In genomic region chr1:7437608-7438395, GRCh38 we compare ENCODE assay signal across 15 cellular contexts.
DNase-seq lines count a peak whose midpoint lies in the region; ATAC-seq and TF ChIP-seq lines count a peak whose summit lies in the region.
"Had no signal": no experiment of that assay in that cellular context is flagged by ENCODE, and none has a peak within 500 bp of the region (broad histone marks: within the 10 kb centered on the region; RNA-seq: fewer than 3 reads in every experiment).

No MANE protein-coding gene starts in this region.

- no peaks in the 10 kb centered on the region for H3F3A ChIP-seq in neural progenitor cell (ENCODE audit: low read depth)

- peaks cover 2% of the 10 kb centered on the region for H3K4me1 ChIP-seq in neural progenitor cell

- H3K36me3 Mint-ChIP-seq in neural progenitor cell, result no peaks in the 10 kb centered on the region
- H3K36me3 Mint-ChIP-seq: CD4-positive, alpha-beta memory T cell had no signal

- no peaks in the 10 kb centered on the region for H3K27me3 ChIP-seq in WERI-Rb-1 (ENCODE audit: insufficient read depth, low read depth, severe bottlenecking)
- H3K27me3 ChIP-seq in neural progenitor cell, result no peaks in the 10 kb centered on the region

- H3K9me3 ChIP-seq in WERI-Rb-1 (ENCODE audit: severe bottlenecking) (peaks cover 3% of the 10 kb centered on the region), neural progenitor cell (ENCODE audit: low read depth) (no peaks in the 10 kb centered on the region)

- no peak overlapping the region for H3K9ac ChIP-seq in neural progenitor cell

- H3K4me1 Mint-ChIP-seq in neural progenitor cell, result peaks cover 16% of the 10 kb centered on the region
- H3K4me1 Mint-ChIP-seq: CD4-positive, alpha-beta memory T cell; GM23338 had no signal

- H3K4me3 Mint-ChIP-seq in neural progenitor cell, result no peak overlapping the region
- H3K4me3 Mint-ChIP-seq: GM23338 had no signal

- DNase-seq in Right ventricle myocardium superior (peak; percentile 29), left cardiac atrium (no peak), WERI-Rb-1 (no peak), neural progenitor cell (ENCODE audit: low spot score) (no peak)
- DNase-seq in stimulated activated CD4-positive, alpha-beta T cell treated with anti-CD3 and anti-CD28 coated beads, Interleukin-2, amount 100 ng/mL, for 24 hours, result no peak
- DNase-seq in activated CD4-positive, alpha-beta T cell treated with anti-CD3 and anti-CD28 coated beads for 4 hours, result no peak
- DNase-seq: 8988T; CD4-positive, alpha-beta memory T cell; COR-L47; DMS153; DMS79 treated with DMSO at 0.1 percent for 48 hours; EL; H7 had no signal

- no peak overlapping the region for H3K4me3 ChIP-seq in WERI-Rb-1 (ENCODE audit: low read depth, low read length)
- no peak overlapping the region for H3K4me3 ChIP-seq in neural progenitor cell
- H3K4me3 ChIP-seq: GM23338 had no signal

- no peak for ATAC-seq in Right ventricle myocardium superior (ENCODE audit: poor library complexity)
- no peak for ATAC-seq in left cardiac atrium
- ATAC-seq in GM21390 (IDR thresholded peaks at IDR 0.05; ENCODE audit: unreplicated experiment), result no peak
- ATAC-seq: GM23338 had no signal

- H2AFZ ChIP-seq in neural progenitor cell (replicated peaks), result no peak overlapping the region
- H2AFZ ChIP-seq: GM23338 had no signal

- peaks cover 3% of the 10 kb centered on the region for H3K27me3 Mint-ChIP-seq in neural progenitor cell (ENCODE audit: insufficient read depth, low read depth)
- H3K27me3 Mint-ChIP-seq: CD4-positive, alpha-beta memory T cell had no signal

- intact Hi-C loops in Right ventricle myocardium superior (cut with DNase I), result no loop called here
- intact Hi-C loops in left cardiac atrium (cut with DNase I), result no loop called here

- H3K27ac ChIP-seq in WERI-Rb-1 (peak overlapping the region; percentile 56), neural progenitor cell (no peak overlapping the region)

- H3K79me2 ChIP-seq in neural progenitor cell (ENCODE audit: low read depth), result no peaks in the 10 kb centered on the region

- H3K9me3 Mint-ChIP-seq in neural progenitor cell, result no peaks in the 10 kb centered on the region

- H4K20me1 ChIP-seq in neural progenitor cell (ENCODE audit: low read depth), result no peaks in the 10 kb centered on the region

- no peak overlapping the region for H3K4me2 ChIP-seq in neural progenitor cell
- H3K4me2 ChIP-seq: GM23338 had no signal

- H3K27ac Mint-ChIP-seq in neural progenitor cell, result peak overlapping the region; percentile 96
- H3K27ac Mint-ChIP-seq: CD4-positive, alpha-beta memory T cell; GM23338 had no signal

- H3K36me3 ChIP-seq in WERI-Rb-1 (no peaks in the 10 kb centered on the region), neural progenitor cell (no peaks in the 10 kb centered on the region)

- TF ChIP-seq CTCF in WERI-Rb-1 (IDR thresholded peaks at IDR 0.05; ENCODE audit: low read depth, low read length), result no peak
- TF ChIP-seq CTCF in neural progenitor cell (IDR thresholded peaks at IDR 0.05), result no peak
